Comparison of ENCODE assay signal across 18 cellular contexts in the genomic region with DNA sequence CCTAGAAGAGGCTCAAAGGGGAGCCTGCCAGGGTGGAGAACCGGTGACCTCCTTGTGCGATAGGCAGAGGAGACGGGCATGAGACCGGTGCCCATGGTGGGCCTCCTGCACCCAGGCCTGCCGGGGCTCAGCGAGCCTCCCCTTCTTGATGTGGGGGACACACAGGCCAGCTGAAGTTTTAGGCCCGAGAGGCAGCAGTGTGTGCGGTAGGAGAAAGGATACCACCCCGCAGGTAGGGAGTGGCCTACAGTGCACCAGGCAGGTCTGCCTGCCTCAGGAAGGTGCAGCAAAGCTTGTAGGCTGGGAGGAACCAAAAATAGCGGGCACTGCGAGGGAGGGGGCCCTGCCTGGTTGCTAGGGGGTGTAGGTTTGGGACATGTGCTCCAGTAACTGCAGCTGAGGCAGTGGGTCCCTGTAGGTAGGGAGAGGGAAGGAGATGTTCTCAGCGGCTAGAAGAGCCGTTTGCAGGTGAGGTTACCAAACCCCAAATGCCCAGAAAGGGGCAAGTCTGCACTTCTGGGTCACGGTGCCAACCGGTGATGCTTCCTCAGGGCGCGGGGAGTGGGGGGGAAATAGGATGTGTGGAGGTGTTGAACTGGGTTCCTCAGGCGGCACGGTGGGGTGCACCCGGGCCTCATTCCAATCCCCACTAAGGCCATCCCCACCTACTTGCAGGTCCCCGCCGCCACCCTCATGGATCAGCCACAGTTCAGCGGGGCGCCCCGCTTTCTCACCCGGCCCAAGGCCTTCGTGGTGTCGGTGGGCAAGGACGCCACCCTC. TPM values are rescaled to one million over a fixed set of nuclear protein-coding genes. Genes with fewer than 3 reads are reported as not detected.
DNase-seq lines count a peak whose midpoint lies in the region; ATAC-seq and TF ChIP-seq lines count a peak whose summit lies in the region.
"Had no signal": no experiment of that assay in that cellular context is flagged by ENCODE, and none has a peak within 500 bp of the region (broad histone marks: within the 10 kb centered on the region; RNA-seq: fewer than 3 reads in every experiment).

No MANE protein-coding gene starts in this region.

- H3K27me3 ChIP-seq in GM23338 (ENCODE audit: insufficient read depth), result peaks cover 18% of the 10 kb centered on the region
- no peaks in the 10 kb centered on the region for H3K27me3 ChIP-seq in thyroid gland
- H3K27me3 ChIP-seq: upper lobe of left lung had no signal

- H3K9me3 Mint-ChIP-seq in GM23338 (peaks cover 3% of the 10 kb centered on the region; the same call in 1 of the 3 replicates), osteocyte (ENCODE audit: unreplicated experiment) (no peaks in the 10 kb centered on the region)
- H3K9me3 Mint-ChIP-seq in effector memory CD8-positive, alpha-beta T cell, result no peaks in the 10 kb centered on the region
- H3K9me3 Mint-ChIP-seq: HFFc6; stimulated activated memory B cell treated with anti-CD40 and anti-IgM and Interleukin-4, amounts not matched to agents 10 μg/mL and 1 μg/mL and 100 μg/mL, for 72 hours had no signal

- H3K4me1 Mint-ChIP-seq in GM23338, result peaks cover 4% of the 10 kb centered on the region; the same call in 2 of the 3 replicates
- peaks cover 3 to 10% of the 10 kb centered on the region in 2 donors for H3K4me1 Mint-ChIP-seq in effector memory CD8-positive, alpha-beta T cell (ENCODE audit: low read depth in 2 of 2)
- H3K4me1 Mint-ChIP-seq in osteocyte (ENCODE audit: unreplicated experiment), result peaks cover 3% of the 10 kb centered on the region

- H3K9me2 ChIP-seq in GM23338 (ENCODE audit: insufficient read depth), result no peaks in the 10 kb centered on the region

- intact Hi-C loops in thyroid gland (cut with DNase I), result loop anchor here (10.0 kb wide), 2 partner anchors 76 to 164 kb away; no protein-coding TSS in a partner anchor

- H3K4me1 ChIP-seq in GM23338 (ENCODE audit: insufficient read depth) (no peaks in the 10 kb centered on the region), thyroid gland (peaks cover 4 to 19% of the 10 kb centered on the region in 2 donors)

- no peaks in the 10 kb centered on the region for H3K79me2 ChIP-seq in GM23338 (replicated peaks; ENCODE audit: insufficient read depth)

- H4K20me1 ChIP-seq in GM23338 (replicated peaks; ENCODE audit: insufficient read depth), result no peaks in the 10 kb centered on the region

- no peaks in the 10 kb centered on the region for H3F3A ChIP-seq in GM23338 (replicated peaks; ENCODE audit: low read depth)

- WGBS in thyroid gland, 2 donors, result 94 to 97% methylated on average over 27 to 28 of the region's 29 CpGs

- peak; percentile 54 for DNase-seq in activated CD8-positive, alpha-beta memory T cell treated with anti-CD3 and anti-CD28 coated beads for 24 hours
- no peak for DNase-seq in activated CD8-positive, alpha-beta memory T cell treated with anti-CD3 and anti-CD28 coated beads, Interleukin-2, amount 50 U/mL, for 48 hours
- DNase-seq in GM23338 (ENCODE audit: low spot score) (peak; percentile 20), osteocyte (ENCODE audit: extremely low spot score, unreplicated experiment) (peak; percentile 79), thyroid gland (no peak), middle frontal gyrus (ENCODE audit: extremely low spot score, low spot score) (no peak)
- DNase-seq in effector memory CD8-positive, alpha-beta T cell, result no peak
- DNase-seq: effector memory CD4-positive, alpha-beta T cell; HFFc6; MV-4-11; NCI-H2081 treated with DMSO at 0.1 percent for 48 hours; NCI-H526 treated with DMSO at 0.1 percent for 48 hours; occipital lobe; OCI-M1 had no signal

- H3K9me3 ChIP-seq in thyroid gland, result no peaks in the 10 kb centered on the region
- H3K9me3 ChIP-seq: upper lobe of left lung had no signal

- H2AFZ ChIP-seq in GM23338, result no peak overlapping the region

- H3K27ac ChIP-seq in GM23338 (ENCODE audit: low read depth), result no peak overlapping the region
- H3K27ac ChIP-seq in thyroid gland, result no peak overlapping the region
- H3K27ac ChIP-seq: skin epidermis, upper lobe of left lung had no signal

- ATAC-seq in GM23338, result no peak
- ATAC-seq in effector memory CD8-positive, alpha-beta T cell (replicated peaks), result no peak
- no peak for ATAC-seq in GM18519 (IDR thresholded peaks at IDR 0.05; ENCODE audit: low FRiP score, unreplicated experiment)
- ATAC-seq: stimulated activated memory B cell treated with anti-CD40 and anti-IgM and Interleukin-4, amounts not matched to agents 10 μg/mL and 1 μg/mL and 100 μg/mL, for 72 hours had no signal

- TF ChIP-seq CTCF in GM23338 (conservative IDR thresholded peaks at IDR 0.05; ENCODE audit: low read depth in 2 of 2) (no peak), osteocyte (IDR thresholded peaks at IDR 0.05) (no peak), thyroid gland (IDR thresholded peaks at IDR 0.05) (no peak)

- H3K36me3 ChIP-seq in GM23338 (ENCODE audit: insufficient read depth) (no peaks in the 10 kb centered on the region), thyroid gland (no peaks in the 10 kb centered on the region)

- TF ChIP-seq POLR2A in thyroid gland (IDR thresholded peaks at IDR 0.05), result no peak

- H3K36me3 Mint-ChIP-seq in GM23338 (ENCODE audit: low read depth) (peaks cover 5% of the 10 kb centered on the region), osteocyte (ENCODE audit: unreplicated experiment) (no peaks in the 10 kb centered on the region)
- H3K36me3 Mint-ChIP-seq in effector memory CD8-positive, alpha-beta T cell (ENCODE audit: insufficient read depth), result no peaks in the 10 kb centered on the region
- H3K36me3 Mint-ChIP-seq: stimulated activated memory B cell treated with anti-CD40 and anti-IgM and Interleukin-4, amounts not matched to agents 10 μg/mL and 1 μg/mL and 100 μg/mL, for 72 hours had no signal

- H3K4me3 ChIP-seq in GM23338 (peak overlapping the region; percentile 82; the same call in 1 of the 2 replicates), thyroid gland (replicated peaks in 1 of 3) (no peak overlapping the region)
- H3K4me3 ChIP-seq: skin epidermis, upper lobe of left lung had no signal

- no peak overlapping the region for H3K4me2 ChIP-seq in GM23338

- H3K27me3 Mint-ChIP-seq in GM23338 (ENCODE audit: insufficient read depth, low read depth, poor library complexity) (peaks cover 20% of the 10 kb centered on the region), osteocyte (ENCODE audit: unreplicated experiment) (no peaks in the 10 kb centered on the region)
- no peaks in the 10 kb centered on the region for H3K27me3 Mint-ChIP-seq in effector memory CD8-positive, alpha-beta T cell

- no peak overlapping the region for H3K27ac Mint-ChIP-seq in GM23338
- H3K27ac Mint-ChIP-seq in effector memory CD8-positive, alpha-beta T cell, result no peak overlapping the region
- no peak overlapping the region for H3K27ac Mint-ChIP-seq in osteocyte (ENCODE audit: unreplicated experiment)
- H3K27ac Mint-ChIP-seq: HFFc6; stimulated activated memory B cell treated with anti-CD40 and anti-IgM and Interleukin-4, amounts not matched to agents 10 μg/mL and 1 μg/mL and 100 μg/mL, for 72 hours had no signal

- H3K4me3 Mint-ChIP-seq in GM23338, result peak overlapping the region; percentile 42; the same call in 1 of the 3 replicates
- H3K4me3 Mint-ChIP-seq in effector memory CD8-positive, alpha-beta T cell, result peak overlapping the region; percentile 55 to 64
- peak overlapping the region; percentile 44 for H3K4me3 Mint-ChIP-seq in osteocyte (ENCODE audit: unreplicated experiment)
- H3K4me3 Mint-ChIP-seq: HFFc6; stimulated activated memory B cell treated with anti-CD40 and anti-IgM and Interleukin-4, amounts not matched to agents 10 μg/mL and 1 μg/mL and 100 μg/mL, for 72 hours had no signal

TF ChIP-seq in GM23338, 12 proteins besides CTCF, POLR2A, EP300 and RAD21 (continues in another document):
- no peak for TF ChIP-seq NANOG (IDR thresholded peaks at IDR 0.05; ENCODE audit: borderline replicate concordance)
- TF ChIP-seq EZH2 (IDR thresholded peaks at IDR 0.05; ENCODE audit: low read depth, unreplicated experiment), result no peak
- TF ChIP-seq STAT1 (IDR thresholded peaks at IDR 0.05; ENCODE audit: unreplicated experiment), result no peak
- no peak for TF ChIP-seq POLR2AphosphoS5 (IDR thresholded peaks at IDR 0.05; ENCODE audit: low read depth)
- TF ChIP-seq JUNB (IDR thresholded peaks at IDR 0.05; ENCODE audit: unreplicated experiment), result no peak
- no peak for TF ChIP-seq EZH2phosphoT487 (IDR thresholded peaks at IDR 0.05; ENCODE audit: unreplicated experiment)
- TF ChIP-seq, protein P1, sequence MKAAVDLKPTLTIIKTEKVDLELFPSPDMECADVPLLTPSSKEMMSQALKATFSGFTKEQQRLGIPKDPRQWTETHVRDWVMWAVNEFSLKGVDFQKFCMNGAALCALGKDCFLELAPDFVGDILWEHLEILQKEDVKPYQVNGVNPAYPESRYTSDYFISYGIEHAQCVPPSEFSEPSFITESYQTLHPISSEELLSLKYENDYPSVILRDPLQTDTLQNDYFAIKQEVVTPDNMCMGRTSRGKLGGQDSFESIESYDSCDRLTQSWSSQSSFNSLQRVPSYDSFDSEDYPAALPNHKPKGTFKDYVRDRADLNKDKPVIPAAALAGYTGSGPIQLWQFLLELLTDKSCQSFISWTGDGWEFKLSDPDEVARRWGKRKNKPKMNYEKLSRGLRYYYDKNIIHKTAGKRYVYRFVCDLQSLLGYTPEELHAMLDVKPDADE (IDR thresholded peaks at IDR 0.05), result no peak
- TF ChIP-seq ZNF331 (CRISPR knock-in tag; IDR thresholded peaks at IDR 0.05; ENCODE audit: low read depth), result no peak

RNA-seq across cellular contexts. Expression of gene OBSCN, which starts 3.4 kb away (rescaled TPM):
- 21.5 and 38.5 TPM in 2 replicates for total RNA-seq in GM23338 (2014; rRNA removed; shearing (Covaris generic))
- 8.4 and 9.6 TPM in 2 replicates for polyA plus RNA-seq in GM23338 (2016; fragmentation: Nextera tagmentation; extraction: Ambion mirVana)
- total RNA-seq in osteocyte (15.2 and 16.1 TPM in 2 replicates), thyroid gland (10 to 100 TPM; 24.0 to 35.1 (median 31.5) TPM)

RNA-seq across cellular contexts. Expression of gene IBA57, which starts 45.7 kb away (rescaled TPM):
- total RNA-seq in GM23338 (2014; rRNA removed; shearing (Covaris generic)), result 7.3 and 10.3 TPM in 2 replicates
- 1.1 TPM in 2 replicates for polyA plus RNA-seq in GM23338 (2016; fragmentation: Nextera tagmentation; extraction: Ambion mirVana)
- total RNA-seq in osteocyte, result 8.1 TPM in 2 replicates
- total RNA-seq in thyroid gland, result 10 to 100 TPM in 2 of 4 donors, 1 to 10 TPM in 2; 4.0 to 15.0 (median 11.7) TPM

Comparison
In these comparisons a context has a peak if more than half of its experiments do, and no peak if none do; other contexts are left out.
1. DNase-seq: peak in activated CD8-positive, alpha-beta memory T cell treated with anti-CD3 and anti-CD28 coated beads for 24 hours (single experiment), GM23338 (single experiment) and osteocyte (single experiment); none in activated CD8-positive, alpha-beta memory T cell treated with anti-CD3 and anti-CD28 coated beads, Interleukin-2, amount 50 U/mL, for 48 hours (single experiment), effector memory CD8-positive, alpha-beta T cell (0 of 3), thyroid gland (0 of 2) and middle frontal gyrus (single experiment).
2. Peak in every context shown above with its lines, with median percentiles within 50 percentile points of each other: H3K4me3 Mint-ChIP-seq.